In the genomic region with DNA sequence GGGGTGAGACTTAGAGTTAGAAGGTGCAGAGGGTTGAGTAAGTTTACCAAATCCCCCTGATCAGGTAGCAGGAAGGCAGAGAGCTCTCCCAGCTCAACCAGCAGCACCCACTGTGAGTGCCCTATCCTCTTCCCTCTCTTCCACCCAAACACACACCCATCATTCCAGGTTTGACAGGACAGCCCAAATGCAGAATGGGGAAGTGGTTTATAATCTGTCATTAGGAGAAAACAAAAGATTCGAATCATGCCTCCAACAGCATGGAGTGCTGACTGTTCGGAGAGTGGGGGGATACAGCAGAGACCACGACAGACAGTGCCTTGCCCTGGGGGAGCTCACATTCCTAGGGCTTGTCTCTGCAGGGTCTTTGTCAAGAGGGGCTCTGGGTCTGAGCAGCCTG, we compare ENCODE assay signal across 32 cellular contexts. TPM values are rescaled to one million over a fixed set of nuclear protein-coding genes. Genes with fewer than 3 reads are reported as not detected.
DNase-seq lines count a peak whose midpoint lies in the region; ATAC-seq and TF ChIP-seq lines count a peak whose summit lies in the region.
"Had no signal": no experiment of that assay in that cellular context is flagged by ENCODE, and none has a peak within 500 bp of the region (broad histone marks: within the 10 kb centered on the region; RNA-seq: fewer than 3 reads in every experiment).

No MANE protein-coding gene starts in this region.

- H3K4me1 Mint-ChIP-seq in natural killer cell (peaks cover 45 to 51% of the 10 kb centered on the region in 2 donors), immature natural killer cell (peaks cover 48 to 62% of the 10 kb centered on the region in 2 donors), mesothelial cell of epicardium (peaks cover 3% of the 10 kb centered on the region), MCF 10A (ENCODE audit: insufficient read depth, unreplicated experiment) (no peaks in the 10 kb centered on the region)
- peaks cover 22 to 33% of the 10 kb centered on the region in 2 donors for H3K4me1 Mint-ChIP-seq in natural killer cell treated with Interleukin-12 subunit alpha and Interleukin-12 subunit beta and Interleukin-15 and Interleukin-18, amount 100 ng/mL, for 72 hours (ENCODE audit: low read depth in 2 of 2)

- no peaks in the 10 kb centered on the region for H3K27me3 Mint-ChIP-seq in natural killer cell (ENCODE audit: low read depth in 2 of 2)
- peaks cover 0 to 6% of the 10 kb centered on the region in 2 donors for H3K27me3 Mint-ChIP-seq in natural killer cell treated with Interleukin-12 subunit alpha and Interleukin-12 subunit beta and Interleukin-15 and Interleukin-18, amount 100 ng/mL, for 72 hours
- peaks cover 0 to 3% (median 2%) of the 10 kb centered on the region in 3 donors for H3K27me3 Mint-ChIP-seq in immature natural killer cell (ENCODE audit: low read depth in 3 of 3)
- H3K27me3 Mint-ChIP-seq in mesothelial cell of epicardium (ENCODE audit: low read depth): peaks cover 60% of the 10 kb centered on the region
- H3K27me3 Mint-ChIP-seq in MCF 10A (ENCODE audit: insufficient read depth, unreplicated experiment): peaks cover 37% of the 10 kb centered on the region

- H3K79me2 ChIP-seq in osteoblast (ENCODE audit: insufficient read depth, low read length): no peaks in the 10 kb centered on the region

- intact Hi-C loops in natural killer cell (cut with micrococcal nuclease): no loop called here
- intact Hi-C loops in MCF 10A (cut with micrococcal nuclease): no loop called here

- H3K4me3 ChIP-seq in osteoblast (ENCODE audit: insufficient read depth, low read length): no peak overlapping the region

- H2AFZ ChIP-seq in osteoblast (ENCODE audit: low read length): no peak overlapping the region

- H3K4me3 Mint-ChIP-seq in natural killer cell (no peak overlapping the region), immature natural killer cell (peak overlapping the region in 2 of 5 donors; percentile 13 to 40), mesothelial cell of epicardium (no peak overlapping the region), MCF 10A (ENCODE audit: unreplicated experiment) (no peak overlapping the region)
- no peak overlapping the region for H3K4me3 Mint-ChIP-seq in natural killer cell treated with Interleukin-12 subunit alpha and Interleukin-12 subunit beta and Interleukin-15 and Interleukin-18, amount 100 ng/mL, for 72 hours
- H3K4me3 Mint-ChIP-seq: CD4-positive, CD25-positive, alpha-beta regulatory T cell had no signal

- H3K27ac Mint-ChIP-seq in natural killer cell (peak overlapping the region; percentile 51 to 64), immature natural killer cell (peak overlapping the region in 4 of 6 donors; percentile 10 to 70 (median 38)), mesothelial cell of epicardium (no peak overlapping the region), MCF 10A (ENCODE audit: low read depth, unreplicated experiment) (no peak overlapping the region)
- H3K27ac Mint-ChIP-seq in natural killer cell treated with Interleukin-12 subunit alpha and Interleukin-12 subunit beta and Interleukin-15 and Interleukin-18, amount 100 ng/mL, for 72 hours: no peak overlapping the region
- H3K27ac Mint-ChIP-seq: CD4-positive, CD25-positive, alpha-beta regulatory T cell had no signal

- H3K9me3 Mint-ChIP-seq in natural killer cell (no peaks in the 10 kb centered on the region), immature natural killer cell (no peaks in the 10 kb centered on the region), mesothelial cell of epicardium (no peaks in the 10 kb centered on the region), MCF 10A (ENCODE audit: unreplicated experiment) (no peaks in the 10 kb centered on the region)
- H3K9me3 Mint-ChIP-seq in natural killer cell treated with Interleukin-12 subunit alpha and Interleukin-12 subunit beta and Interleukin-15 and Interleukin-18, amount 100 ng/mL, for 72 hours: no peaks in the 10 kb centered on the region

- H3K36me3 ChIP-seq in osteoblast (ENCODE audit: insufficient read depth, low read length): no peaks in the 10 kb centered on the region
- H3K36me3 ChIP-seq: BE2C had no signal

- H4K20me1 ChIP-seq in osteoblast (ENCODE audit: insufficient read depth, low read length): no peaks in the 10 kb centered on the region

- no peak overlapping the region for H3K4me2 ChIP-seq in osteoblast (ENCODE audit: insufficient read depth, low read length)

- CTCF ChIA-PET in MCF 10A (lab: Yijun Ruan, JAX): no interaction called here

- no TSS peak for BruUV-seq in MCF 10A (replicated peaks; lab: Mats Ljungman, UMichigan)

- DNase-seq in natural killer cell: no peak
- no peak for DNase-seq in natural killer cell treated with Interleukin-12 subunit alpha and Interleukin-12 subunit beta and Interleukin-15 and Interleukin-18, amount 100 ng/mL, for 72 hours (ENCODE audit: low spot score)
- DNase-seq in UCSD-AML1 (lab: John Stamatoyannopoulos, UW; ENCODE audit: unreplicated experiment): peak; percentile 43
- no peak for DNase-seq in immature natural killer cell
- DNase-seq in mesothelial cell of epicardium (ENCODE audit: low spot score in 2 of 2, unreplicated experiment in 2 of 2): no peak
- DNase-seq in MCF 10A (ENCODE audit: unreplicated experiment): no peak
- no peak for DNase-seq in GM20000 (ENCODE audit: low spot score)
- no peak for DNase-seq in osteoblast (ENCODE audit: insufficient read length, low spot score, missing footprints)
- DNase-seq: 8988T; ACHN; BE2C; CD4-positive, CD25-positive, alpha-beta regulatory T cell; DMS153; DND-41; MM.1S; NCI-H1092; NCI-H1417 treated with DMSO at 0.1 percent for 48 hours; NCI-H187; NCI-H2081 treated with DMSO at 0.1 percent for 48 hours; NCI-H2171; NCI-H226; NCI-H510A; NCI-H69; SHP77 had no signal

- H3K36me3 Mint-ChIP-seq in natural killer cell: peaks cover 33% of the 10 kb centered on the region
- peaks cover 11% of the 10 kb centered on the region for H3K36me3 Mint-ChIP-seq in natural killer cell treated with Interleukin-12 subunit alpha and Interleukin-12 subunit beta and Interleukin-15 and Interleukin-18, amount 100 ng/mL, for 72 hours
- H3K36me3 Mint-ChIP-seq in immature natural killer cell: peaks cover 44 to 60% (median 51%) of the 10 kb centered on the region in 3 donors
- H3K36me3 Mint-ChIP-seq in mesothelial cell of epicardium: no peaks in the 10 kb centered on the region
- no peaks in the 10 kb centered on the region for H3K36me3 Mint-ChIP-seq in MCF 10A (ENCODE audit: insufficient read depth, unreplicated experiment)
- H3K36me3 Mint-ChIP-seq: CD4-positive, CD25-positive, alpha-beta regulatory T cell had no signal

- no peaks in the 10 kb centered on the region for H3K9me3 ChIP-seq in osteoblast (ENCODE audit: low read depth, low read length)
- H3K9me3 ChIP-seq: BE2C had no signal

- no peak overlapping the region for H3K27ac ChIP-seq in osteoblast (ENCODE audit: low read depth, low read length)
- H3K27ac ChIP-seq: RWPE1 had no signal

- TF ChIP-seq CTCF in natural killer cell (IDR thresholded peaks at IDR 0.05) (no peak), mesothelial cell of epicardium (IDR thresholded peaks at IDR 0.05; ENCODE audit: unreplicated experiment) (no peak), MCF 10A (IDR thresholded peaks at IDR 0.05; ENCODE audit: unreplicated experiment) (no peak), GM20000 (IDR thresholded peaks at IDR 0.05; ENCODE audit: extremely low read depth, missing control alignments) (no peak), osteoblast (IDR thresholded peaks at IDR 0.05; ENCODE audit: extremely low read depth, low read depth, low read length) (no peak)

- H3K27me3 ChIP-seq in osteoblast (ENCODE audit: insufficient read depth, low read length): peaks cover 51% of the 10 kb centered on the region

- no peak for ATAC-seq in natural killer cell
- ATAC-seq in natural killer cell treated with Interleukin-12 subunit alpha and Interleukin-12 subunit beta and Interleukin-15 and Interleukin-18, amount 100 ng/mL, for 72 hours: no peak
- ATAC-seq: HepG2, Panc1 had no signal

- H3K4me1 ChIP-seq in osteoblast (ENCODE audit: insufficient read depth, low read length): no peaks in the 10 kb centered on the region
- H3K4me1 ChIP-seq: BE2C had no signal

- POLR2A ChIA-PET in MCF 10A (lab: Yijun Ruan, JAX): no interaction called here

RNA-seq across cellular contexts. Expression of a gene that starts 11.7 kb away (rescaled TPM):
- total RNA-seq in natural killer cell (10 to 100 TPM; 24.3 to 35.3 (median 25.8) TPM), mesothelial cell of epicardium (0.31 to 0.83 TPM (median 0.32 TPM) in 3 replicates), MCF 10A (2022) (not detected in 2 replicates), osteoblast (not detected in 2 replicates)
- 1 to 10 TPM in 1 of 2 donors, under 1 TPM in 1; 0.47 to 2.1 TPM for total RNA-seq in natural killer cell treated with Interleukin-12 subunit alpha and Interleukin-12 subunit beta and Interleukin-15 and Interleukin-18, amount 100 ng/mL, for 72 hours
- polyA plus RNA-seq in immature natural killer cell: 100 to 1,000 TPM in 1 of 3 donors, 10 to 100 TPM in 2; 34.2 to 117 (median 75.7) TPM
- total RNA-seq: CD4-positive, CD25-positive, alpha-beta regulatory T cell; HepG2; LHCN-M2; OCI-LY7; SK-MEL-5 had no signal
- polyA plus RNA-seq: CD4-positive, CD25-positive, alpha-beta regulatory T cell; HepG2 had no signal

RNA-seq across cellular contexts. Expression of a gene that starts 29.2 kb away (rescaled TPM):
- total RNA-seq in natural killer cell (10 to 100 TPM in 2 of 3 donors, 1 to 10 TPM in 1; 9.1 to 19.2 (median 10.6) TPM), mesothelial cell of epicardium (not detected in 3 replicates), MCF 10A (2022) (0.12 TPM in 1 of 2 replicates, not detected in the other), osteoblast (not detected in 2 replicates)
- under 1 TPM in 1 of 2 donors, not detected in 1; 0.28 TPM for total RNA-seq in natural killer cell treated with Interleukin-12 subunit alpha and Interleukin-12 subunit beta and Interleukin-15 and Interleukin-18, amount 100 ng/mL, for 72 hours
- polyA plus RNA-seq in immature natural killer cell: 10 to 100 TPM; 13.0 to 64.7 (median 30.5) TPM
- total RNA-seq: CD4-positive, CD25-positive, alpha-beta regulatory T cell; H1; HepG2; HT1080; LHCN-M2; OCI-LY7; SK-MEL-5 had no signal
- polyA plus RNA-seq: H1, HepG2 had no signal

Comparison
In these comparisons a context has a peak if more than half of its experiments do, and no peak if none do; other contexts are left out.
1. H3K27ac Mint-ChIP-seq: peak in natural killer cell (2 of 2) and immature natural killer cell (4 of 6); none in natural killer cell treated with Interleukin-12 subunit alpha and Interleukin-12 subunit beta and Interleukin-15 and Interleukin-18, amount 100 ng/mL, for 72 hours (0 of 2), mesothelial cell of epicardium (single experiment) and MCF 10A (single experiment).
2. RNA of a gene that starts 11.7 kb away (total RNA-seq): 24.3 to 35.3 TPM in natural killer cell; 0.47 to 2.1 TPM in natural killer cell treated with Interleukin-12 subunit alpha and Interleukin-12 subunit beta and Interleukin-15 and Interleukin-18, amount 100 ng/mL, for 72 hours, 0.31 to 0.83 TPM in mesothelial cell of epicardium, not detected in MCF 10A and not detected in osteoblast; every median in the first group is over 4 times any median in the second.